In genomic region chr12:6612247-6612646, GRCh38 we compare ENCODE assay signal across 8 cellular contexts. TPM values are rescaled to one million over a fixed set of nuclear protein-coding genes. Genes with fewer than 3 reads are reported as not detected.
DNase-seq lines count a peak whose midpoint lies in the region; ATAC-seq and TF ChIP-seq lines count a peak whose summit lies in the region.

No MANE protein-coding gene starts in this region.

- H3K79me1 ChIP-seq in mesenchymal stem cell (replicated peaks; ENCODE audit: low read length, poor library complexity, severe bottlenecking) = no peaks in the 10 kb centered on the region

- H3K18ac ChIP-seq in mesenchymal stem cell (ENCODE audit: low read depth in 1 of 2, low read length in 2 of 2) = peak overlapping the region; percentile 94 to 97

- ATAC-seq in heart left ventricle = no peak
- no peak for ATAC-seq in upper lobe of left lung (ENCODE audit: low FRiP score in 2 of 2)
- no peak for ATAC-seq in GM18861 (IDR thresholded peaks at IDR 0.05; ENCODE audit: unreplicated experiment)

- no peaks in the 10 kb centered on the region for H3K36me3 ChIP-seq in heart left ventricle
- H3K36me3 ChIP-seq in mesenchymal stem cell (ENCODE audit: control insufficient read depth in 1 of 2, insufficient read depth in 2 of 2, low read depth in 1 of 2, low read length in 2 of 2) = no peaks in the 10 kb centered on the region
- H3K36me3 ChIP-seq in upper lobe of left lung = no peaks in the 10 kb centered on the region
- no peaks in the 10 kb centered on the region for H3K36me3 ChIP-seq in HAP-1 (replicated peaks)

- H4K91ac ChIP-seq in mesenchymal stem cell (ENCODE audit: low read length) = peak overlapping the region; percentile 96

- H2BK15ac ChIP-seq in mesenchymal stem cell (ENCODE audit: low read depth, poor library complexity, severe bottlenecking) = peak overlapping the region; percentile 48

- WGBS in heart left ventricle, 4 donors = 20 to 67% (median 62%) methylated on average over 1 to 6 of the region's 6 CpGs
- 87% methylated on average over 6 of the region's 6 CpGs for WGBS in mesenchymal stem cell
- 42 to 65% methylated on average over 3 to 6 of the region's 6 CpGs for WGBS in upper lobe of left lung, 2 donors

- H3K14ac ChIP-seq in mesenchymal stem cell (ENCODE audit: low read length in 2 of 2) = no peak overlapping the region

- peak overlapping the region in 11 of 12 donors; percentile 79 to 98 (median 92) for H3K27ac ChIP-seq in heart left ventricle
- peak overlapping the region; percentile 99 for H3K27ac ChIP-seq in mesenchymal stem cell (ENCODE audit: low read length, poor library complexity, severe bottlenecking)
- peak overlapping the region; percentile 69 to 97 (median 92) for H3K27ac ChIP-seq in upper lobe of left lung

- no peak for TF ChIP-seq EP300 in upper lobe of left lung (IDR thresholded peaks at IDR 0.05)

- H3K4me1 ChIP-seq in heart left ventricle = peaks cover 0 to 44% (median 28%) of the 10 kb centered on the region in 12 donors
- peaks cover 21% of the 10 kb centered on the region for H3K4me1 ChIP-seq in mesenchymal stem cell (ENCODE audit: control insufficient read depth, insufficient read depth, low read depth, low read length)
- peaks cover 23 to 35% (median 31%) of the 10 kb centered on the region in 4 donors for H3K4me1 ChIP-seq in upper lobe of left lung
- peaks cover 24% of the 10 kb centered on the region for H3K4me1 ChIP-seq in HAP-1

- no peak overlapping the region for H2BK5ac ChIP-seq in mesenchymal stem cell (ENCODE audit: low read depth, low read length, poor library complexity, severe bottlenecking)

- no peak overlapping the region for H3K23ac ChIP-seq in mesenchymal stem cell (ENCODE audit: low read length in 2 of 2)

- intact Hi-C loops in heart left ventricle (cut with DNase I) = loop anchor here in 3 of 10 donors (5.0 to 10.0 kb wide), 4 partner anchors 53 to 213 kb away; partner anchors contain the start of genes GPR162 (in 1 of the 3), ING4 (in 1 of the 3), LAG3 (in 1 of the 3) and P3H3 (in 1 of the 3)
- intact Hi-C loops in cardiac septum (cut with DNase I) = loop anchor here (5.0 kb wide), 1 partner anchor 215 kb away; the partner anchor contains the start of gene P3H3

- TF ChIP-seq POLR2A in heart left ventricle (IDR thresholded peaks at IDR 0.05) (no peak), upper lobe of left lung (IDR thresholded peaks at IDR 0.05) (no peak)

- H3K4me3 ChIP-seq in heart left ventricle (peak overlapping the region in 1 of 12 donors; percentile 47), mesenchymal stem cell (ENCODE audit: insufficient read depth in 1 of 2, low read depth in 1 of 2, low read length in 2 of 2) (no peak overlapping the region), upper lobe of left lung (no peak overlapping the region), HAP-1 (no peak overlapping the region)

- H3K9me3 ChIP-seq in heart left ventricle (peaks cover 0 to 8% (median 0%) of the 10 kb centered on the region in 12 donors), mesenchymal stem cell (ENCODE audit: control insufficient read depth, low read length) (no peaks in the 10 kb centered on the region), upper lobe of left lung (no peaks in the 10 kb centered on the region), HAP-1 (no peaks in the 10 kb centered on the region)

- TF ChIP-seq CTCF in heart left ventricle (IDR thresholded peaks at IDR 0.05) = no peak
- TF ChIP-seq CTCF in upper lobe of left lung (IDR thresholded peaks at IDR 0.05) = no peak

- no peak overlapping the region for H3K4me2 ChIP-seq in mesenchymal stem cell (ENCODE audit: low read length, poor library complexity, severe bottlenecking)

- in situ Hi-C loops in HAP-1 (cut with MboI; ENCODE audit: low sequenced_read_pairs) = no loop called here

- DNase-seq in heart left ventricle (no peak), cardiac septum (ENCODE audit: low spot score) (no peak), mesenchymal stem cell (no peak), upper lobe of left lung (no peak), HUDEP-2 (lab: John Stamatoyannopoulos, UW; ENCODE audit: unreplicated experiment in 76 of 76) (no peak), HAP-1 (ENCODE audit: low spot score in 2 of 2) (no peak)
- DNase-seq in activated effector memory CD4-positive, alpha-beta T cell treated with anti-CD3 and anti-CD28 coated beads, Interleukin-2, amount 50 U/mL, for 16 hours = peak; percentile 74

- peak overlapping the region; percentile 94 for H2AK5ac ChIP-seq in mesenchymal stem cell (ENCODE audit: low read length, severe bottlenecking)

- H4K8ac ChIP-seq in mesenchymal stem cell (ENCODE audit: low read length) = peak overlapping the region; percentile 100

- H3K27me3 ChIP-seq in heart left ventricle (no peaks in the 10 kb centered on the region), mesenchymal stem cell (ENCODE audit: control insufficient read depth in 1 of 2, insufficient read depth in 1 of 2, low read length in 2 of 2) (no peaks in the 10 kb centered on the region), upper lobe of left lung (no peaks in the 10 kb centered on the region), HAP-1 (ENCODE audit: low read depth) (no peaks in the 10 kb centered on the region)

- no peak overlapping the region for H2AFZ ChIP-seq in mesenchymal stem cell (ENCODE audit: low read depth, low read length)

- H3K4ac ChIP-seq in mesenchymal stem cell (ENCODE audit: low read depth in 1 of 2, low read length in 2 of 2) = peak overlapping the region; percentile 77 to 86

- H2BK120ac ChIP-seq in mesenchymal stem cell (ENCODE audit: low read depth, low read length) = peak overlapping the region; percentile 100

- H2BK12ac ChIP-seq in mesenchymal stem cell (ENCODE audit: low read length in 2 of 2) = peak overlapping the region; percentile 46 to 97

- peak overlapping the region; percentile 87 for H3K9ac ChIP-seq in mesenchymal stem cell (ENCODE audit: low read length)

RNA-seq across cellular contexts. Expression of gene CHD4, which starts 5.1 kb away (rescaled TPM):
- total RNA-seq in heart left ventricle (100 to 1,000 TPM; 131 to 237 (median 160) TPM), cardiac septum (186 TPM), upper lobe of left lung (100 to 1,000 TPM; 165 to 267 (median 178) TPM)
- 100 to 1,000 TPM; 144 to 189 TPM for polyA plus RNA-seq in heart left ventricle
- polyA plus RNA-seq in mesenchymal stem cell (2013, experiment 1 of 2) = 111 TPM
- 104 TPM for polyA plus RNA-seq in mesenchymal stem cell (2013, experiment 2 of 2)

RNA-seq across cellular contexts. Expression of gene LPAR5, which starts 23.5 kb away (rescaled TPM):
- total RNA-seq in heart left ventricle = 10 to 100 TPM in 1 of 9 donors, 1 to 10 TPM in 8; 3.7 to 11.7 (median 4.8) TPM
- polyA plus RNA-seq in heart left ventricle = 1 to 10 TPM; 3.5 to 4.7 TPM
- total RNA-seq in cardiac septum = 2.6 TPM
- 0.03 TPM for polyA plus RNA-seq in mesenchymal stem cell (2013, experiment 1 of 2)
- 0.08 TPM for polyA plus RNA-seq in mesenchymal stem cell (2013, experiment 2 of 2)
- 1 to 10 TPM; 1.3 to 4.4 (median 2.9) TPM for total RNA-seq in upper lobe of left lung

RNA-seq across cellular contexts. Expression of gene ACRBP, which starts 35.0 kb away (rescaled TPM):
- 1 to 10 TPM in 4 of 9 donors, under 1 TPM in 4, not detected in 1; 0.32 to 7.2 (median 0.99) TPM for total RNA-seq in heart left ventricle
- polyA plus RNA-seq in heart left ventricle = under 1 TPM; 0.34 to 0.60 TPM
- 1.6 TPM for total RNA-seq in cardiac septum
- 0.30 TPM for polyA plus RNA-seq in mesenchymal stem cell (2013, experiment 1 of 2)
- 0.29 TPM for polyA plus RNA-seq in mesenchymal stem cell (2013, experiment 2 of 2)
- 10 to 100 TPM in 1 of 6 donors, 1 to 10 TPM in 5; 1.8 to 12.6 (median 5.9) TPM for total RNA-seq in upper lobe of left lung

RNA-seq across cellular contexts. Expression of gene NOP2, which starts 44.2 kb away (rescaled TPM):
- total RNA-seq in heart left ventricle = 10 to 100 TPM; 12.9 to 23.8 (median 16.5) TPM
- polyA plus RNA-seq in heart left ventricle = 10 to 100 TPM; 15.4 to 30.1 TPM
- total RNA-seq in cardiac septum = 18.5 TPM
- 20.3 TPM for polyA plus RNA-seq in mesenchymal stem cell (2013, experiment 1 of 2)
- 21.3 TPM for polyA plus RNA-seq in mesenchymal stem cell (2013, experiment 2 of 2)
- 10 to 100 TPM; 19.4 to 49.2 (median 36.6) TPM for total RNA-seq in upper lobe of left lung

RNA-seq across cellular contexts. Expression of gene ING4, which starts 50.7 kb away (rescaled TPM):
- 10 to 100 TPM; 17.4 to 39.0 (median 24.7) TPM for total RNA-seq in heart left ventricle
- polyA plus RNA-seq in heart left ventricle = 10 to 100 TPM; 14.6 to 23.6 TPM
- 20.6 TPM for total RNA-seq in cardiac septum
- polyA plus RNA-seq in mesenchymal stem cell (2013, experiment 1 of 2) = 34.2 TPM
- polyA plus RNA-seq in mesenchymal stem cell (2013, experiment 2 of 2) = 32.9 TPM
- total RNA-seq in upper lobe of left lung = 10 to 100 TPM; 24.3 to 79.6 (median 33.8) TPM
